ENCODE assay signal across 10 cellular contexts in the genomic region with DNA sequence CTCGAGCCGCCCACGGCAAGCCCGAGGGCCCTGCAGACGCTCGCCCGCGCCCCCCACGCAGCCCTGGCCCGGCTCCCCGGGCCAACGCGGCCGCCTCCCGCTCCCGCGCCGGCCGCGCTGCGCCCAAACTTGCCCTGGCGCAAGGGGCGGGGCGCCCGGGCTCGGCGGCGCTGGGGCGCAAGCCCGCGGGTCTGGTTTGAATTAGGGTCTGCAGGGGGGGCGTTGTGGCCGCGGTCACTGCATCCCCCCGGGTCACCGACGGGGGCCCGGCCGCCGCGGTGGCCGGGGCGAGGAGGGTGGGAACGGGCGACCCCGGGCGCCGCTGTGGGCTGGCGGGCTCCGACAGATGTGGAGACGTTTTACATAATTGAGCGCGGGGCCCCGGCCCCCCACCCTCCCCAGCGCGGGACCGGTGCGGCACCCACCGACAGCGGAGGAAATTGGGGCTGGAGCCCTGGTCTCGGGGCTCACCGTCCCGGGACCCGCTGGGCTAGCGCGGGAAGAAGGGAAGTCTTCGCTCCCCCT. TPM values are rescaled to one million over a fixed set of nuclear protein-coding genes. Genes with fewer than 3 reads are reported as not detected.
DNase-seq lines count a peak whose midpoint lies in the region; ATAC-seq lines count a peak whose summit lies in the region.
"Had no signal": no experiment of that assay in that cellular context is flagged by ENCODE, and none has a peak within 500 bp of the region (broad histone marks: within the 10 kb centered on the region; RNA-seq: fewer than 3 reads in every experiment).

No MANE protein-coding gene starts in this region.

- no peak for DNase-seq in activated T-cell treated with anti-CD3 and anti-CD28 coated beads, Interleukin-2, amount 50 U/mL, for 4 hours
- DNase-seq in activated T-cell treated with anti-CD3 and anti-CD28 coated beads, Interleukin-2, amount 50 U/mL, for 24 hours, result no peak
- DNase-seq in NCI-H1105 treated with DMSO at 0.1 percent for 48 hours (lab: John Stamatoyannopoulos, UW), result peak; percentile 36
- DNase-seq in posterior vena cava (ENCODE audit: low spot score), result peak; percentile 70
- no peak for DNase-seq in CD4-positive, alpha-beta memory T cell

- no peak overlapping the region for H3K4me3 ChIP-seq in CD4-positive, alpha-beta memory T cell (ENCODE audit: low read length in 2 of 2)

- POLR2A ChIA-PET in CD4-positive, alpha-beta memory T cell (lab: Charles Lee; ENCODE audit: partially characterized antibody), result no interaction called here

- peaks cover 7% of the 10 kb centered on the region for H3K4me1 ChIP-seq in CD4-positive, alpha-beta memory T cell (ENCODE audit: insufficient read depth, low read length)

- CTCF ChIA-PET in CD4-positive, alpha-beta memory T cell (lab: Charles Lee; ENCODE audit: partially characterized antibody), result no interaction called here

- H3K9me3 ChIP-seq in CD4-positive, alpha-beta memory T cell (ENCODE audit: control insufficient read depth in 1 of 2, low read length in 2 of 2), result no peaks in the 10 kb centered on the region

- H3K9me3 Mint-ChIP-seq in activated T-cell treated with anti-CD3 and anti-CD28 coated beads, Interleukin-2, amount 50 U/mL, for 4 hours, result no peaks in the 10 kb centered on the region
- H3K9me3 Mint-ChIP-seq in activated T-cell treated with anti-CD3 and anti-CD28 coated beads, Interleukin-2, amount 50 U/mL, for 24 hours, result no peaks in the 10 kb centered on the region
- H3K9me3 Mint-ChIP-seq in CD4-positive, alpha-beta memory T cell, result peaks cover 0 to 2% (median 0%) of the 10 kb centered on the region in 8 donors
- H3K9me3 Mint-ChIP-seq: activated naive CD4-positive, alpha-beta T cell treated with anti-CD3 and anti-CD28 coated beads, Interleukin-2, amount 50 U/mL, for 24 hours; stimulated activated naive CD8-positive, alpha-beta T cell treated with anti-CD3 and anti-CD28 coated beads, Interleukin-15, Interleukin-2, amounts not matched to agents 100 ng/mL and 50 ng/mL, for 24 hours had no signal

- peaks cover 60% of the 10 kb centered on the region for H3K27me3 Mint-ChIP-seq in activated T-cell treated with anti-CD3 and anti-CD28 coated beads, Interleukin-2, amount 50 U/mL, for 4 hours (ENCODE audit: low read depth)
- peaks cover 72% of the 10 kb centered on the region for H3K27me3 Mint-ChIP-seq in activated T-cell treated with anti-CD3 and anti-CD28 coated beads, Interleukin-2, amount 50 U/mL, for 24 hours
- H3K27me3 Mint-ChIP-seq in CD4-positive, alpha-beta memory T cell, result peaks cover 40 to 45% of the 10 kb centered on the region in 2 donors

- no peaks in the 10 kb centered on the region for H3K36me3 Mint-ChIP-seq in activated T-cell treated with anti-CD3 and anti-CD28 coated beads, Interleukin-2, amount 50 U/mL, for 4 hours (ENCODE audit: insufficient read depth)
- H3K36me3 Mint-ChIP-seq in activated T-cell treated with anti-CD3 and anti-CD28 coated beads, Interleukin-2, amount 50 U/mL, for 24 hours (ENCODE audit: low read depth), result no peaks in the 10 kb centered on the region
- H3K36me3 Mint-ChIP-seq in CD4-positive, alpha-beta memory T cell, result no peaks in the 10 kb centered on the region
- H3K36me3 Mint-ChIP-seq: activated naive CD4-positive, alpha-beta T cell treated with anti-CD3 and anti-CD28 coated beads, Interleukin-2, amount 50 U/mL, for 24 hours had no signal

- no peak overlapping the region for H3K27ac ChIP-seq in CD4-positive, alpha-beta memory T cell (ENCODE audit: low read depth, low read length)

- H3K27me3 ChIP-seq in CD4-positive, alpha-beta memory T cell (ENCODE audit: insufficient read depth, low read length), result peaks cover 20% of the 10 kb centered on the region

- intact Hi-C loops in posterior vena cava (cut with DNase I), result loop anchor here in 1 of 2 donors (10.0 kb wide), 1 partner anchor 89 kb away; no protein-coding TSS in a partner anchor
- intact Hi-C loops in CD4-positive, alpha-beta memory T cell (cut with micrococcal nuclease), result no loop called here

- H3K36me3 ChIP-seq in CD4-positive, alpha-beta memory T cell (ENCODE audit: insufficient read depth, low read length), result no peaks in the 10 kb centered on the region

- no peak overlapping the region for H3K4me3 Mint-ChIP-seq in activated T-cell treated with anti-CD3 and anti-CD28 coated beads, Interleukin-2, amount 50 U/mL, for 4 hours
- no peak overlapping the region for H3K4me3 Mint-ChIP-seq in activated T-cell treated with anti-CD3 and anti-CD28 coated beads, Interleukin-2, amount 50 U/mL, for 24 hours
- peak overlapping the region in 1 of 8 donors; percentile 15 for H3K4me3 Mint-ChIP-seq in CD4-positive, alpha-beta memory T cell
- H3K4me3 Mint-ChIP-seq: stimulated activated naive CD8-positive, alpha-beta T cell treated with anti-CD3 and anti-CD28 coated beads, Interleukin-15, Interleukin-2, amounts not matched to agents 100 ng/mL and 50 ng/mL, for 24 hours had no signal

- peak; percentile 38 to 39 for ATAC-seq in activated T-cell treated with anti-CD3 and anti-CD28 coated beads, Interleukin-2, amount 50 U/mL, for 4 hours
- ATAC-seq in esophagus mucosa, result peak; percentile 3
- no peak for ATAC-seq in GM21367 (IDR thresholded peaks at IDR 0.05; ENCODE audit: unreplicated experiment)
- no peak for ATAC-seq in HG03469 (IDR thresholded peaks at IDR 0.05; ENCODE audit: unreplicated experiment)

- peaks cover 9% of the 10 kb centered on the region for H3K4me1 Mint-ChIP-seq in activated T-cell treated with anti-CD3 and anti-CD28 coated beads, Interleukin-2, amount 50 U/mL, for 4 hours (ENCODE audit: low read depth)
- H3K4me1 Mint-ChIP-seq in activated T-cell treated with anti-CD3 and anti-CD28 coated beads, Interleukin-2, amount 50 U/mL, for 24 hours (ENCODE audit: low read depth), result peaks cover 6% of the 10 kb centered on the region
- H3K4me1 Mint-ChIP-seq in CD4-positive, alpha-beta memory T cell, result peaks cover 2 to 6% (median 3%) of the 10 kb centered on the region in 4 donors
- H3K4me1 Mint-ChIP-seq: activated naive CD4-positive, alpha-beta T cell treated with anti-CD3 and anti-CD28 coated beads, Interleukin-2, amount 50 U/mL, for 24 hours had no signal

- H3K27ac Mint-ChIP-seq in activated T-cell treated with anti-CD3 and anti-CD28 coated beads, Interleukin-2, amount 50 U/mL, for 24 hours, result no peak overlapping the region
- H3K27ac Mint-ChIP-seq in CD4-positive, alpha-beta memory T cell, result no peak overlapping the region
- H3K27ac Mint-ChIP-seq: activated naive CD4-positive, alpha-beta T cell treated with anti-CD3 and anti-CD28 coated beads, Interleukin-2, amount 50 U/mL, for 24 hours; stimulated activated naive CD8-positive, alpha-beta T cell treated with anti-CD3 and anti-CD28 coated beads, Interleukin-15, Interleukin-2, amounts not matched to agents 100 ng/mL and 50 ng/mL, for 24 hours had no signal

RNA-seq across cellular contexts. Expression of a gene that starts 0.7 kb away (rescaled TPM):
- total RNA-seq in activated T-cell treated with anti-CD3 and anti-CD28 coated beads, Interleukin-2, amount 50 U/mL, for 4 hours, result under 1 TPM; 0.33 to 0.73 (median 0.66) TPM
- total RNA-seq in esophagus mucosa (477 TPM), posterior vena cava (1 to 10 TPM; 1.2 to 3.0 TPM)
- total RNA-seq in CD4-positive, alpha-beta memory T cell, result under 1 TPM in 1 of 2 experiments, not detected in 1; 0.09 TPM
- polyA plus RNA-seq in CD4-positive, alpha-beta memory T cell, result not detected

Comparison
In these comparisons a context has a peak if more than half of its experiments do, and no peak if none do; other contexts are left out.
1. ATAC-seq: peak in activated T-cell treated with anti-CD3 and anti-CD28 coated beads, Interleukin-2, amount 50 U/mL, for 4 hours (2 of 2) and esophagus mucosa (single experiment); none in GM21367 (single experiment) and HG03469 (single experiment).
2. DNase-seq: peak in NCI-H1105 treated with DMSO at 0.1 percent for 48 hours (single experiment) and posterior vena cava (single experiment); none in activated T-cell treated with anti-CD3 and anti-CD28 coated beads, Interleukin-2, amount 50 U/mL, for 4 hours (single experiment), activated T-cell treated with anti-CD3 and anti-CD28 coated beads, Interleukin-2, amount 50 U/mL, for 24 hours (single experiment) and CD4-positive, alpha-beta memory T cell (0 of 5).
3. RNA of a gene that starts 0.7 kb away (total RNA-seq): 477 TPM in esophagus mucosa (single experiment); 1.2 to 3.0 TPM in posterior vena cava, 0.33 to 0.73 TPM in activated T-cell treated with anti-CD3 and anti-CD28 coated beads, Interleukin-2, amount 50 U/mL, for 4 hours and 0.09 TPM in CD4-positive, alpha-beta memory T cell; every median in the first group is over 100 times any median in the second.